Comparison of ENCODE assay signal across 1 cellular context in the genomic region with DNA sequence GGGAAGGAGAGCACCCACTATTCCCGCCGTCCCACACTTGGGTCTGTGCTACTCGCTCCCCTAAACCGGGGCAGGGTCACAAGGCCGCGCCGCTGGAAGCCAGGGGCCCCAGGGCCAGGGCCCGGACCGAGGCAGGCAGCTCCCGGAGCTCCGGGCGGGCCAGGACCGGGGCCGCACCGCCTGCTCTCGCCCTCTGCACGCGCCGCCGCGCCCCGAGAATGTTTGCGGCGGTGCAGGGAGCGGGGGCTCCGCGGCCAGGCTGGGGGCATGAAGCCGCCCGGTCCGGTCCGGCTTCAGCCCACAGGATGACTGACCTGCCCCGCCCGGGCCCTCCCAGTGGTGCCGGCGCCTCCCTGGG.
TF ChIP-seq lines count a peak whose summit lies in the region.

No MANE protein-coding gene starts in this region.

TF ChIP-seq in GM12878, 131 proteins besides CTCF, POLR2A, EP300 and RAD21:
- TF ChIP-seq MTA3 (IDR thresholded peaks at IDR 0.05; ENCODE audit: borderline replicate concordance, low read length) (no peak), RFX5 (IDR thresholded peaks at IDR 0.05; ENCODE audit: low read depth, low read length) (no peak), HDGF (IDR thresholded peaks at IDR 0.05) (no peak), BCL11A (IDR thresholded peaks at IDR 0.05; ENCODE audit: low read depth, low read length) (no peak), SUZ12 (IDR thresholded peaks at IDR 0.05; ENCODE audit: unreplicated experiment) (no peak), CHD4 (IDR thresholded peaks at IDR 0.05) (no peak), RBBP5 (conservative IDR thresholded peaks at IDR 0.05) (no peak), CREB1 (IDR thresholded peaks at IDR 0.05; ENCODE audit: low read depth) (no peak), PAX8 (IDR thresholded peaks at IDR 0.05) (no peak), IKZF1 (conservative IDR thresholded peaks at IDR 0.05) (no peak), NFYA (IDR thresholded peaks at IDR 0.05; ENCODE audit: borderline replicate concordance, low read depth, low read length) (no peak), LARP7 (IDR thresholded peaks at IDR 0.05) (no peak), PKNOX1 (IDR thresholded peaks at IDR 0.05) (no peak), NBN (IDR thresholded peaks at IDR 0.05) (no peak), EED (IDR thresholded peaks at IDR 0.05; ENCODE audit: low read depth) (no peak), HCFC1 (IDR thresholded peaks at IDR 0.05; ENCODE audit: low read length) (no peak), STAT1 (conservative IDR thresholded peaks at IDR 0.05) (no peak), CBX3 (IDR thresholded peaks at IDR 0.05; ENCODE audit: borderline replicate concordance, low read depth) (no peak), MAX (IDR thresholded peaks at IDR 0.05; ENCODE audit: low read depth, low read length) (no peak)
- TF ChIP-seq, protein P1, sequence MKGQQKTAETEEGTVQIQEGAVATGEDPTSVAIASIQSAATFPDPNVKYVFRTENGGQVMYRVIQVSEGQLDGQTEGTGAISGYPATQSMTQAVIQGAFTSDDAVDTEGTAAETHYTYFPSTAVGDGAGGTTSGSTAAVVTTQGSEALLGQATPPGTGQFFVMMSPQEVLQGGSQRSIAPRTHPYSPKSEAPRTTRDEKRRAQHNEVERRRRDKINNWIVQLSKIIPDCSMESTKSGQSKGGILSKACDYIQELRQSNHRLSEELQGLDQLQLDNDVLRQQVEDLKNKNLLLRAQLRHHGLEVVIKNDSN (IDR thresholded peaks at IDR 0.05; ENCODE audit: borderline replicate concordance, extremely low read length, insufficient read depth, low read depth, low read length), result no peak
